ENCODE assay signal across 8 cellular contexts in the genomic region with DNA sequence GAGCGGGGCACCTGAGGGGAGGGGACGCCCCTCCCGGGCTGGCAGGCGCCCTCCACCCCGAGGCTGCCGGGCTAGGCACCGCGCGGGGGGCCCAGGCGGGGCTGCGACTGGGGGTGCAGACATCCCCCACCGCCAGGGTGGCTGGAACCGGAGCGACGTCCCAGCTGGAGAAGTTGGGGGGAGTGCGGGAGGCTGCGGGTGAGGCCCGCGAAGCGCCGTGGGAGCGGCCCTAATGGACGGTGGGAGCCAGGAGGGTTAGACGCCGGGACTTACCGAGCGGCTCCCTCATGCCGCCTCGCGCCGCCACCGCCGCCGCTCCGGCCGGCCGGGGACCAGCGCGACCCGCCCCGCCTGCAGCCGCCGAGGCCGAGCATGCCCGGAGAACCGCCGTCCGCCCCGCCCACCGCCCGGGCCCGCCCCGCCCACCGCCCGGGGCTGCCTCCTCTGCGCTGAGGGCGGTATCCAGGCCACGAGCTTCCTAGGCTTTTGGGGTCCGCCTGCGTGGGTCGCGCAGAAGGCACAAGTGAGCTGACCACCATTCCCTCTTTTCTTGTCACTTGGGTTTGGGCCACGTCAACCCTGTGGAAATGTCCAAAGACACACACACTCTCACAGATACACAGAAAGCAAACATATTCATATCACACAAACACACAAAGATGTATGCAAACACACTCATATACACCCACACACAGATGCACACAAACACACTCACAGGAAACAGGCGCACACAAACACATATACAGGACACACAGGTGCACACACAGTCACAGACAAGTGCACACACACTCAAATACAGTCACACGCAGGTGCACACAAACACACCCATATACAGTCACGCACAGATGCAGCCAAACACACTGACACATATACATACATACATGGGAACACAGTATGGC. TPM values are rescaled to one million over a fixed set of nuclear protein-coding genes. Genes with fewer than 3 reads are reported as not detected.
DNase-seq lines count a peak whose midpoint lies in the region; ATAC-seq and TF ChIP-seq lines count a peak whose summit lies in the region.

TSS of gene JCAD (minus strand) at position 378 of the 899 bp plus-strand sequence. CDS start 11,774 bp downstream, outside the sequence.

- H3K4me1 Mint-ChIP-seq in HFFc6 (ENCODE audit: low read depth), result peaks cover 67% of the 10 kb centered on the region
- peaks cover 4% of the 10 kb centered on the region for H3K4me1 Mint-ChIP-seq in activated naive CD8-positive, alpha-beta T cell treated with anti-CD3 and anti-CD28 coated beads, Interleukin-2, amount 10 ng/mL, durations not matched to agents 7 days and 5 days
- peaks cover 29% of the 10 kb centered on the region for H3K4me1 Mint-ChIP-seq in type B pancreatic cell (ENCODE audit: unreplicated experiment)

- intact Hi-C loops in Right ventricle myocardium superior (cut with DNase I), result no loop called here

- POLR2A ChIA-PET in activated naive CD8-positive, alpha-beta T cell treated with anti-CD3 and anti-CD28 coated beads, Interleukin-2, amount 10 ng/mL, durations not matched to agents 7 days and 5 days (lab: Charles Lee), result no interaction called here

- H3K36me3 Mint-ChIP-seq in HFFc6 (ENCODE audit: low read depth) (peaks cover 8% of the 10 kb centered on the region; the same call in 1 of the 2 replicates), type B pancreatic cell (no peaks in the 10 kb centered on the region)
- H3K36me3 Mint-ChIP-seq in activated naive CD8-positive, alpha-beta T cell treated with anti-CD3 and anti-CD28 coated beads, Interleukin-2, amount 10 ng/mL, durations not matched to agents 7 days and 5 days, result no peaks in the 10 kb centered on the region

- peak; percentile 88 for ATAC-seq in activated naive CD8-positive, alpha-beta T cell treated with anti-CD3 and anti-CD28 coated beads, Interleukin-2, amount 10 ng/mL, durations not matched to agents 7 days and 5 days (ENCODE audit: low read depth)
- peak; percentile 96 for ATAC-seq in Right ventricle myocardium superior (ENCODE audit: poor library complexity)
- ATAC-seq in omental fat pad (ENCODE audit: low FRiP score), result peak; percentile 81
- no peak for ATAC-seq in GM19455 (IDR thresholded peaks at IDR 0.05; ENCODE audit: unreplicated experiment)

- H3K27me3 Mint-ChIP-seq in HFFc6 (ENCODE audit: insufficient read depth) (peaks cover 14% of the 10 kb centered on the region), type B pancreatic cell (peaks cover 28% of the 10 kb centered on the region)
- H3K27me3 Mint-ChIP-seq in activated naive CD8-positive, alpha-beta T cell treated with anti-CD3 and anti-CD28 coated beads, Interleukin-2, amount 10 ng/mL, durations not matched to agents 7 days and 5 days, result peaks cover 89% of the 10 kb centered on the region

- H3K27ac Mint-ChIP-seq in HFFc6 (peak within 1 kb of the TSS; percentile 84), type B pancreatic cell (peak within 1 kb of the TSS; percentile 70)
- no peak within 1 kb of the TSS for H3K27ac Mint-ChIP-seq in activated naive CD8-positive, alpha-beta T cell treated with anti-CD3 and anti-CD28 coated beads, Interleukin-2, amount 10 ng/mL, durations not matched to agents 7 days and 5 days

- H3K4me3 Mint-ChIP-seq in HFFc6 (peak within 1 kb of the TSS; percentile 85), type B pancreatic cell (peak within 1 kb of the TSS; percentile 93)
- H3K4me3 Mint-ChIP-seq in activated naive CD8-positive, alpha-beta T cell treated with anti-CD3 and anti-CD28 coated beads, Interleukin-2, amount 10 ng/mL, durations not matched to agents 7 days and 5 days, result peak within 1 kb of the TSS; percentile 69

- H3K9me3 Mint-ChIP-seq in HFFc6 (no peaks in the 10 kb centered on the region), type B pancreatic cell (no peaks in the 10 kb centered on the region)
- no peaks in the 10 kb centered on the region for H3K9me3 Mint-ChIP-seq in activated naive CD8-positive, alpha-beta T cell treated with anti-CD3 and anti-CD28 coated beads, Interleukin-2, amount 10 ng/mL, durations not matched to agents 7 days and 5 days

- peak; percentile 64 for DNase-seq in Caki2 (ENCODE audit: low read depth)
- DNase-seq in HFFc6, result no peak
- DNase-seq in SK-MEL-5 (ENCODE audit: low read depth, low spot score), result peak; percentile 13
- DNase-seq in activated naive CD8-positive, alpha-beta T cell treated with anti-CD3 and anti-CD28 coated beads, Interleukin-2, amount 10 ng/mL, durations not matched to agents 7 days and 5 days, result peak; percentile 71
- peak; percentile 89 for DNase-seq in Right ventricle myocardium superior
- DNase-seq in omental fat pad (ENCODE audit: low spot score), result peak; percentile 44
- DNase-seq in type B pancreatic cell (ENCODE audit: extremely low spot score, unreplicated experiment), result peak; percentile 81

- in situ Hi-C loops in Caki2 (cut with HindIII; ENCODE audit: low pct_unique_long_range_greater_than_20kb, low sequenced_read_pairs) (no loop called here), SK-MEL-5 (cut with HindIII; ENCODE audit: low pct_unique_long_range_greater_than_20kb, low sequenced_read_pairs) (no loop called here)

- TF ChIP-seq CTCF in HFFc6 (IDR thresholded peaks at IDR 0.05) (no peak), omental fat pad (IDR thresholded peaks at IDR 0.05) (no peak), type B pancreatic cell (conservative IDR thresholded peaks at IDR 0.05) (peak; percentile 40)

RNA-seq across cellular contexts. Expression of gene JCAD, which starts in this region (rescaled TPM):
- 20.9 and 23.5 TPM in 2 replicates for total RNA-seq in Caki2 (2014; rRNA removed; shearing (Covaris generic); ENCODE audit: low replicate concordance)
- 10 to 100 TPM; 27.7 to 54.4 (median 46.6) TPM for total RNA-seq in HFFc6 (2021; fragmentation: NEBNext Ultra II Directional; extraction: Animal tissue kit (Norgen Biotek cat#: 25700))
- total RNA-seq in SK-MEL-5 (2014; rRNA removed; shearing (Covaris generic)), result 0.53 and 0.56 TPM in 2 replicates
- 0.54 and 0.71 TPM in 2 replicates for polyA plus RNA-seq in SK-MEL-5 (2015; cell fraction: cytosol; rRNA removed)
- polyA plus RNA-seq in SK-MEL-5 (2015; cell fraction: nucleus; rRNA removed), result 0.11 and 0.24 TPM in 2 replicates
- total RNA-seq in activated naive CD8-positive, alpha-beta T cell treated with anti-CD3 and anti-CD28 coated beads, Interleukin-2, amount 10 ng/mL, durations not matched to agents 7 days and 5 days, result under 1 TPM; 0.03 to 0.20 TPM
- total RNA-seq in Right ventricle myocardium superior (25.5 TPM), omental fat pad (10 to 100 TPM; 14.6 to 71.4 (median 19.7) TPM), type B pancreatic cell (ENCODE audit: low replicate concordance) (11.0 and 31.0 TPM in 2 replicates)

Comparison
In these comparisons a context has a peak if more than half of its experiments do, and no peak if none do; other contexts are left out.
1. Peak in DNase-seq in SK-MEL-5; RNA of the gene not detected or under 1 TPM.
2. Peak in DNase-seq and ATAC-seq in activated naive CD8-positive, alpha-beta T cell treated with anti-CD3 and anti-CD28 coated beads, Interleukin-2, amount 10 ng/mL, durations not matched to agents 7 days and 5 days; RNA of the gene not detected or under 1 TPM.